In the genomic region with DNA sequence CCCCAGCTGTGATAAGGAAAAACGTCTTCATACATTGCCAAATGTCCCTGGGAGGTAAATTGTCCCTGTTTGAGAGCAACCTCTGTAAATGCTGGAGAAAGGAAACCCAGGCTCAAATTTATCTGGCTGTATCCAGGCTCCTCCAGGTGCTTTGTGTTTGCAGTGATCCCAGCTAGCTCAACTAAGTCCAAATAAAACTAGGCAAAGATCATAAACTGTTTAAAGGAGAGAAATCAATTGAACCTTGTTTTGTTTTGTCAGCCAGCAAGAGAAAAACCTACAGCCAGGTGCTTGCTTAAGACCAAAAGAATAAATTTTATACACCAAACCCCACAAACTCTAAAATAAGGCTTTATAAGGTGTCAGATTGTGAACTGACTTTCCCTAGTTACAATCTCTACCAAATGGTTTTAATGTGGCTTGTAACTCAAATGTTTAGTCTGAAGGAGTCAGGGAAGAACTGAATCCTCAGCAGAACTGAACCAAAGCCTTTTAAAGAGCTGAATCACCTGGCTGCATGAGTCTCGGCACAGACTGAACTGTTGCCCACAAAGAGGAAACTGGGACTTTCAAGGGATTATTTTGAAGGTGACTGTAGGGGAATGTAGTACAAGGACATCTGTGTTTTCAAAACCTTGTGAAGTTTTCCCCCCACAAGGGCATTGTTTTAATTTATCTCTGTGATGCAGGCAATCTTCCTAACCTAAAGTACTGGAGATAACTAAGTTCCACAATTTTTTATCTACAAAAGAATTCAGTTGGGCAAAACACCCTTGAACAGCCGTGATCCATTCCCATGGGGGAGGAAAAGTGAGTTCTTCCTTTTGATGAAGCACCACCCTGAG, we compare ENCODE assay signal across 1 cellular context.
TF ChIP-seq lines count a peak whose summit lies in the region.

No MANE protein-coding gene starts in this region.

TF ChIP-seq in endothelial cell of umbilical vein, 7 proteins besides CTCF, POLR2A, EP300 and RAD21:
- no peak for TF ChIP-seq GATA2 (IDR thresholded peaks at IDR 0.05; ENCODE audit: insufficient read depth, insufficient read length, low read depth, low read length)
- TF ChIP-seq POLR2AphosphoS5 (IDR thresholded peaks at IDR 0.05; ENCODE audit: insufficient read depth, low read depth, low read length): no peak
- TF ChIP-seq JUN (IDR thresholded peaks at IDR 0.05; ENCODE audit: borderline replicate concordance, insufficient read depth, insufficient read length, low read depth): no peak
- TF ChIP-seq FOS (IDR thresholded peaks at IDR 0.05; ENCODE audit: borderline replicate concordance, insufficient read depth, low read length): no peak
- TF ChIP-seq MYC (IDR thresholded peaks at IDR 0.05; ENCODE audit: low read depth, low read length): no peak
- TF ChIP-seq MAX (IDR thresholded peaks at IDR 0.05; ENCODE audit: insufficient read depth, insufficient read length): no peak
- no peak for TF ChIP-seq EZH2 (IDR thresholded peaks at IDR 0.05; ENCODE audit: borderline replicate concordance, low read depth, low read length, severe bottlenecking)
